1 cellular context compared by ENCODE assay signal in genomic region chr10:113872139-113873030, GRCh38.
TF ChIP-seq lines count a peak whose summit lies in the region.

No MANE protein-coding gene starts in this region.

TF ChIP-seq in GM12878, 131 proteins besides CTCF, POLR2A, EP300 and RAD21:
- no peak for TF ChIP-seq SPI1 (IDR thresholded peaks at IDR 0.05; ENCODE audit: borderline replicate concordance, insufficient read depth, low read depth, low read length)
- TF ChIP-seq SREBF1 (IDR thresholded peaks at IDR 0.05; ENCODE audit: low read length): no peak
- no peak for TF ChIP-seq HDGF (IDR thresholded peaks at IDR 0.05)
